10 cellular contexts compared by ENCODE assay signal in the genomic region with DNA sequence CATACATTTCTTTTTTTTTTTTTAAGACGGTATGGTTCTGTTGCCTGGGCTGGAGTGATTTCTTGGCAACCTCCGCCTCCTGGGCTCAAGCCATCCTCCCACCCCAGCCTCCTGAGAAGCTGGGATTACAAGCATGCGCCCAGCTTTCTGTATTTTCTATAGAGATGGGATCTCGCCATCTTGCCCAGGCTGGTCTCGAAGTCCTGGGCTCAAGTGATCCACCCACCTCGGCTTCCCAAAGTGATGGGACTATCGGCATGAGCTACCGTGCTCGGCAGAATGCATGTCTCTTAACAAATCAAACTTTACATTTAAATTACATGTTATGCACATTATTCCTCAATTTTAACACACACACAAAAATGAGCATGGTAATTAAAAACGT. TPM values are rescaled to one million over a fixed set of nuclear protein-coding genes. Genes with fewer than 3 reads are reported as not detected.
DNase-seq lines count a peak whose midpoint lies in the region; ATAC-seq and TF ChIP-seq lines count a peak whose summit lies in the region.
"Had no signal": no experiment of that assay in that cellular context is flagged by ENCODE, and none has a peak within 500 bp of the region (broad histone marks: within the 10 kb centered on the region; RNA-seq: fewer than 3 reads in every experiment).

No MANE protein-coding gene starts in this region.

- TF ChIP-seq CTCF in activated B cell treated with CpG ODN at 0.5 μM for 24 hours (IDR thresholded peaks at IDR 0.05) (no peak), fibroblast of villous mesenchyme (IDR thresholded peaks at IDR 0.05; ENCODE audit: insufficient read depth, low read depth, low read length) (no peak)

- POLR2A ChIA-PET in activated B cell treated with CpG ODN at 0.5 μM for 24 hours (lab: Charles Lee) = interaction anchor here (0.6 to 2.0 kb wide), 5 partner anchors 75 to 186 kb away, joined by 3 to 6 read pairs (median 6); a partner anchor contains a TSS

- H3K4me1 Mint-ChIP-seq in activated T-cell treated with anti-CD3 and anti-CD28 coated beads, Interleukin-2, amount 50 U/mL, for 24 hours (ENCODE audit: low read depth) = peaks cover 43% of the 10 kb centered on the region
- peaks cover 40% of the 10 kb centered on the region for H3K4me1 Mint-ChIP-seq in activated B cell treated with CpG ODN at 0.5 μM for 24 hours
- peaks cover 33% of the 10 kb centered on the region for H3K4me1 Mint-ChIP-seq in stimulated activated memory B cell treated with anti-CD40 and anti-IgM and Interleukin-4, amounts not matched to agents 10 μg/mL and 1 μg/mL and 100 μg/mL, for 72 hours

- H3K4me3 Mint-ChIP-seq in activated T-cell treated with anti-CD3 and anti-CD28 coated beads, Interleukin-2, amount 50 U/mL, for 24 hours = peak overlapping the region; percentile 95
- peak overlapping the region; percentile 95 for H3K4me3 Mint-ChIP-seq in activated B cell treated with CpG ODN at 0.5 μM for 24 hours
- H3K4me3 Mint-ChIP-seq in stimulated activated memory B cell treated with anti-CD40 and anti-IgM and Interleukin-4, amounts not matched to agents 10 μg/mL and 1 μg/mL and 100 μg/mL, for 72 hours = peak overlapping the region; percentile 82

- no peaks in the 10 kb centered on the region for H3K9me3 Mint-ChIP-seq in activated T-cell treated with anti-CD3 and anti-CD28 coated beads, Interleukin-2, amount 50 U/mL, for 24 hours
- H3K9me3 Mint-ChIP-seq in activated B cell treated with CpG ODN at 0.5 μM for 24 hours = no peaks in the 10 kb centered on the region
- H3K9me3 Mint-ChIP-seq in stimulated activated memory B cell treated with anti-CD40 and anti-IgM and Interleukin-4, amounts not matched to agents 10 μg/mL and 1 μg/mL and 100 μg/mL, for 72 hours = no peaks in the 10 kb centered on the region

- H3K36me3 Mint-ChIP-seq in activated T-cell treated with anti-CD3 and anti-CD28 coated beads, Interleukin-2, amount 50 U/mL, for 24 hours (ENCODE audit: low read depth) = peaks cover 61% of the 10 kb centered on the region
- H3K36me3 Mint-ChIP-seq in activated B cell treated with CpG ODN at 0.5 μM for 24 hours (ENCODE audit: low read depth) = peaks cover 28% of the 10 kb centered on the region
- peaks cover 22% of the 10 kb centered on the region for H3K36me3 Mint-ChIP-seq in stimulated activated memory B cell treated with anti-CD40 and anti-IgM and Interleukin-4, amounts not matched to agents 10 μg/mL and 1 μg/mL and 100 μg/mL, for 72 hours

- CTCF ChIA-PET in activated B cell treated with CpG ODN at 0.5 μM for 24 hours (lab: Charles Lee) = no interaction called here

- intact Hi-C loops in activated B cell treated with CpG ODN at 0.5 μM for 24 hours (cut with micrococcal nuclease) = loop anchor here (5.0 kb wide), 2 partner anchors 215 to 1505 kb away; a partner anchor contains a TSS

- no peak for DNase-seq in activated T-cell treated with anti-CD3 and anti-CD28 coated beads, Interleukin-2, amount 50 U/mL, for 24 hours
- DNase-seq in activated T-cell treated with anti-CD3 and anti-CD28 coated beads for 4 hours (no peak), activated B cell treated with CpG ODN at 0.5 μM for 24 hours (no peak), fibroblast of villous mesenchyme (ENCODE audit: low read depth) (no peak), cortex of kidney (lab: John Stamatoyannopoulos, UW) (no peak)
- DNase-seq: dermis blood vessel endothelial cell, NCI-H2029 had no signal

- H3K27me3 Mint-ChIP-seq in activated T-cell treated with anti-CD3 and anti-CD28 coated beads, Interleukin-2, amount 50 U/mL, for 24 hours = no peaks in the 10 kb centered on the region
- H3K27me3 Mint-ChIP-seq in activated B cell treated with CpG ODN at 0.5 μM for 24 hours = no peaks in the 10 kb centered on the region
- no peaks in the 10 kb centered on the region for H3K27me3 Mint-ChIP-seq in stimulated activated memory B cell treated with anti-CD40 and anti-IgM and Interleukin-4, amounts not matched to agents 10 μg/mL and 1 μg/mL and 100 μg/mL, for 72 hours

- peak overlapping the region; percentile 95 for H3K4me3 ChIP-seq in fibroblast of villous mesenchyme (ENCODE audit: low read depth, low read length)

- peak overlapping the region; percentile 97 for H3K27ac Mint-ChIP-seq in activated T-cell treated with anti-CD3 and anti-CD28 coated beads, Interleukin-2, amount 50 U/mL, for 24 hours
- no peak overlapping the region for H3K27ac Mint-ChIP-seq in activated B cell treated with CpG ODN at 0.5 μM for 24 hours
- H3K27ac Mint-ChIP-seq in stimulated activated memory B cell treated with anti-CD40 and anti-IgM and Interleukin-4, amounts not matched to agents 10 μg/mL and 1 μg/mL and 100 μg/mL, for 72 hours = peak overlapping the region; percentile 97

- ATAC-seq in activated B cell treated with CpG ODN at 0.5 μM for 24 hours (ENCODE audit: low read depth) = no peak
- no peak for ATAC-seq in stimulated activated memory B cell treated with anti-CD40 and anti-IgM and Interleukin-4, amounts not matched to agents 10 μg/mL and 1 μg/mL and 100 μg/mL, for 72 hours
- ATAC-seq in HG02678 (IDR thresholded peaks at IDR 0.05; ENCODE audit: unreplicated experiment) = no peak
- ATAC-seq in HG03159 (IDR thresholded peaks at IDR 0.05; ENCODE audit: unreplicated experiment) = no peak

RNA-seq across cellular contexts. Expression of a gene that starts 1.2 kb away (rescaled TPM):
- total RNA-seq in activated B cell treated with CpG ODN at 0.5 μM for 24 hours (294 and 317 TPM in 2 replicates), fibroblast of villous mesenchyme (199 and 205 TPM in 2 replicates)

RNA-seq across cellular contexts. Expression of a gene that starts 1.9 kb away (rescaled TPM):
- total RNA-seq in activated B cell treated with CpG ODN at 0.5 μM for 24 hours = 4.0 and 4.3 TPM in 2 replicates
- total RNA-seq in fibroblast of villous mesenchyme = 1.3 and 2.3 TPM in 2 replicates

RNA-seq across cellular contexts. Expression of a gene that starts 11.5 kb away (rescaled TPM):
- 7.8 and 9.1 TPM in 2 replicates for total RNA-seq in activated B cell treated with CpG ODN at 0.5 μM for 24 hours
- 0.43 and 0.64 TPM in 2 replicates for total RNA-seq in fibroblast of villous mesenchyme

RNA-seq across cellular contexts. Expression of a gene that starts 20.8 kb away (rescaled TPM):
- total RNA-seq in activated B cell treated with CpG ODN at 0.5 μM for 24 hours = 0.27 and 0.29 TPM in 2 replicates
- under 0.01 and 0.43 TPM in 2 replicates for total RNA-seq in fibroblast of villous mesenchyme
